Comparison of ENCODE assay signal across 15 cellular contexts in the genomic region with DNA sequence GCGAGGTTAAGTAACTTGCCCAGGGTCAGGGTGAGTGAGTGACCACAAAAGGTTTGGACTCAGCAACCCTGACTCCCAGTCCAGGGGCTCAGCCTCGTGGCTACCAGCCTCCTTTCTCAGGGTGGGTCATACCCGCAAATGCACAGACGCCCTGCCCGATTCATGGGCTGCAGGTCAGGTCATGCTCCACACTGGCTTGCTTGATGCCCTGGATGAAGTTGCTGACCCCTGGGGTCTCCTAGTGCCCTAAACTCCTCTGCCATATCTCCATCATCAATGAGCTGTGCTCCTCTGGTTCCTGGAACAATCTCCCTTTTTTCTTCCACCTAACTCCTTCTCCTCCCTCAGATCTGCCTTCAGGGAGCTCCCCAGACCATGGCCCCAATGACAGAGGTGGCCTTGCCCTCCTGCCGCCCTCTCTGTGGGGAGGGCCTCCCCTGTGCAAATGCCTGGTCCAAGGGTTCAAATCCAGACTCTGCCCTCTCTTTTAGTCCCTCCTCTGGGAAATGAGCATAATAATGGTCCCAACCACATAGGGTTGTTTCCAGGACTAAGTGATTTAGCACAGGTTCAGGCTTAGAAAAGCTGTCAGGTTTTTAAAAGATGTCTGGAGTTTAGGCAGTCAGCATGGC.
DNase-seq lines count a peak whose midpoint lies in the region; ATAC-seq and TF ChIP-seq lines count a peak whose summit lies in the region.
"Had no signal": no experiment of that assay in that cellular context is flagged by ENCODE, and none has a peak within 500 bp of the region (broad histone marks: within the 10 kb centered on the region; RNA-seq: fewer than 3 reads in every experiment).

No MANE protein-coding gene starts in this region.

- H3K27ac ChIP-seq in BLaER1 (no peak overlapping the region), ascending aorta (no peak overlapping the region), foreskin keratinocyte (no peak overlapping the region)
- H3K27ac ChIP-seq: spleen had no signal

- peak; percentile 28 for ATAC-seq in GM18519 (IDR thresholded peaks at IDR 0.05; ENCODE audit: low FRiP score, unreplicated experiment)
- ATAC-seq in GM19324 (IDR thresholded peaks at IDR 0.05; ENCODE audit: low FRiP score, unreplicated experiment): no peak
- no peak for ATAC-seq in foreskin keratinocyte

- H3K9ac ChIP-seq in BLaER1: 0 out of 2 replicates have a peak overlapping the region, but pooled peaks have one; percentile 11

- H3K9me3 Mint-ChIP-seq in nephron: no peaks in the 10 kb centered on the region
- H3K9me3 Mint-ChIP-seq: activated T-helper 1 cell treated with anti-CD3 and anti-CD28 coated beads, Interleukin-12 subunit alpha, Interleukin-12 subunit beta, Interleukin-2, Interleukin-4 antibody, amounts not matched to agents 30 ng/mL and 10 ng/mL and 1 ng/mL, durations not matched to agents 14 hours and 24 hours and 36 hours; CD4-positive, alpha-beta memory T cell; neural crest cell had no signal

- peak overlapping the region in 2 of 3 experiments; percentile 18 to 29 for H3K27ac Mint-ChIP-seq in nephron
- H3K27ac Mint-ChIP-seq: activated T-helper 1 cell treated with anti-CD3 and anti-CD28 coated beads, Interleukin-12 subunit alpha, Interleukin-12 subunit beta, Interleukin-2, Interleukin-4 antibody, amounts not matched to agents 30 ng/mL and 10 ng/mL and 1 ng/mL, durations not matched to agents 14 hours and 24 hours and 36 hours had no signal

- intact Hi-C loops in ascending aorta (cut with DNase I): no loop called here

- no peaks in the 10 kb centered on the region for H3K9me3 ChIP-seq in BLaER1
- H3K9me3 ChIP-seq in ascending aorta: no peaks in the 10 kb centered on the region

- H3K36me3 ChIP-seq in BLaER1 (no peaks in the 10 kb centered on the region), ascending aorta (no peaks in the 10 kb centered on the region)
- H3K36me3 ChIP-seq: spleen had no signal

- no peaks in the 10 kb centered on the region for H3K36me3 Mint-ChIP-seq in nephron (ENCODE audit: low read depth)
- H3K36me3 Mint-ChIP-seq: CD4-positive, alpha-beta memory T cell had no signal

- no peaks in the 10 kb centered on the region for H3K27me3 ChIP-seq in BLaER1
- no peaks in the 10 kb centered on the region for H3K27me3 ChIP-seq in ascending aorta
- H3K27me3 ChIP-seq in foreskin keratinocyte: peaks cover 20% of the 10 kb centered on the region

- H3K4me1 ChIP-seq in BLaER1 (peaks cover 73% of the 10 kb centered on the region), ascending aorta (peaks cover 3 to 10% of the 10 kb centered on the region in 2 donors), foreskin keratinocyte (no peaks in the 10 kb centered on the region)

- H3K4me1 Mint-ChIP-seq in nephron: peaks cover 72% of the 10 kb centered on the region

- DNase-seq in ascending aorta (ENCODE audit: low spot score in 2 of 2) (peak; percentile 4 to 59), pons (ENCODE audit: low spot score) (no peak), NCI-H187 (lab: John Stamatoyannopoulos, UW) (no peak), foreskin keratinocyte (no peak)
- DNase-seq: CD4-positive, alpha-beta memory T cell; cortex of kidney; NCI-H510A; RPMI8226 had no signal

- peaks cover 18% of the 10 kb centered on the region for H3K27me3 Mint-ChIP-seq in nephron (ENCODE audit: low read depth)

- H3K4me3 Mint-ChIP-seq in nephron: no peak overlapping the region
- H3K4me3 Mint-ChIP-seq: activated T-helper 1 cell treated with anti-CD3 and anti-CD28 coated beads, Interleukin-12 subunit alpha, Interleukin-12 subunit beta, Interleukin-2, Interleukin-4 antibody, amounts not matched to agents 30 ng/mL and 10 ng/mL and 1 ng/mL, durations not matched to agents 14 hours and 24 hours and 36 hours; CD4-positive, alpha-beta memory T cell; neural crest cell had no signal

- H3K4me2 ChIP-seq in BLaER1: peak overlapping the region; percentile 53

- no peaks in the 10 kb centered on the region for H4K20me1 ChIP-seq in BLaER1

- TF ChIP-seq CTCF in ascending aorta (IDR thresholded peaks at IDR 0.05) (no peak), nephron (IDR thresholded peaks at IDR 0.05; ENCODE audit: unreplicated experiment in 3 of 3) (no peak), foreskin keratinocyte (conservative IDR thresholded peaks at IDR 0.05) (no peak)

- H3K4me3 ChIP-seq in BLaER1: no peak overlapping the region
- H3K4me3 ChIP-seq in ascending aorta: no peak overlapping the region
- H3K4me3 ChIP-seq: spleen had no signal

Comparison
In these comparisons a context has a peak if more than half of its experiments do, and no peak if none do; other contexts are left out.
1. DNase-seq: peak in ascending aorta (2 of 2); none in pons (single experiment), NCI-H187 (0 of 2) and foreskin keratinocyte (0 of 2).